ENCODE assay signal across 13 cellular contexts in the genomic region with DNA sequence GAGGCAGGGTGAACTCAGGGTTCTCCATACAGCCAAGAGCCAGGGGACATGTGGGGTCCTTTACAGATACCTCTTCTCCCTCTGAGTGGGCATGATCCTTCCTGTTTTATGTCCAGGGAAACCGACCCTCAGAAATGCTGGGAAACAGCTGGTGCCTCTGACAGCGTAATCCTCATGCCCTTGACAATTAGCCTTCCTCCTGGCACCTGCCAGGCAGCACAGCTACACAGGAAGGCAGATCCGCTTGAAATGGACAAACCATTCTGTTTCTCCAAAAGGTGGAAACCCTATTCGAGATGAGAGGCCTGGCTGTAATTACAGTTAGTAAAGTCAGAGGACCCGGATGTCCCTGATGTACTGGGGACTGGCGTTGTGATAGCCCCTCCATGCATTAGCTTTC. TPM values are rescaled to one million over a fixed set of nuclear protein-coding genes. Genes with fewer than 3 reads are reported as not detected.
DNase-seq lines count a peak whose midpoint lies in the region; ATAC-seq, FAIRE-seq and TF ChIP-seq lines count a peak whose summit lies in the region.
"Had no signal": no experiment of that assay in that cellular context is flagged by ENCODE, and none has a peak within 500 bp of the region (broad histone marks: within the 10 kb centered on the region; RNA-seq: fewer than 3 reads in every experiment).

No MANE protein-coding gene starts in this region.

- H3K27ac ChIP-seq in A549 (peak overlapping the region; percentile 16 to 69; a peak in 4 of 6 replicates), small intestine (ENCODE audit: low read depth in 1 of 2, low read length in 1 of 2) (no peak overlapping the region)

- H3K27me3 ChIP-seq in small intestine (ENCODE audit: control insufficient read depth in 2 of 2, insufficient read depth in 2 of 2, low read length in 2 of 2): no peaks in the 10 kb centered on the region

- DNase-seq in A549 (ENCODE audit: low read depth in 1 of 2, low spot score in 1 of 2) (no peak), D341Med (ENCODE audit: low spot score) (peak; percentile 72), activated B cell treated with CpG ODN at 0.5 μM for 24 hours (no peak), naive B cell (no peak), small intestine (no peak), NCI-H1436 treated with DMSO at 0.1 percent for 48 hours (lab: John Stamatoyannopoulos, UW) (no peak), NAMALWA (ENCODE audit: low spot score) (no peak)
- DNase-seq in T-helper 2 cell treated with Interferon-gamma antibody and Interleukin-4, amounts not matched to agents 5 μg/mL and 100 μg/mL, for 36 hours (ENCODE audit: low spot score): no peak
- DNase-seq: activated CD4-positive, alpha-beta T cell treated with anti-CD3 and anti-CD28 coated beads for 36 hours; amygdala; KG1; T-cell had no signal

- H3K27ac Mint-ChIP-seq in activated B cell treated with CpG ODN at 0.5 μM for 24 hours (peak overlapping the region; percentile 56), naive B cell (peak overlapping the region; percentile 70 to 92 (median 76))
- H3K27ac Mint-ChIP-seq in T-helper 2 cell treated with Interferon-gamma antibody and Interleukin-4, amounts not matched to agents 5 μg/mL and 100 μg/mL, for 36 hours: no peak overlapping the region
- H3K27ac Mint-ChIP-seq: activated CD4-positive, alpha-beta T cell treated with anti-CD3 and anti-CD28 coated beads for 36 hours had no signal

- H3K4me3 ChIP-seq in A549: no peak overlapping the region
- H3K4me3 ChIP-seq in small intestine (ENCODE audit: low read depth in 1 of 2, low read length in 2 of 2): no peak overlapping the region

- no peaks in the 10 kb centered on the region for H3K9me3 Mint-ChIP-seq in activated B cell treated with CpG ODN at 0.5 μM for 24 hours
- H3K9me3 Mint-ChIP-seq in naive B cell: no peaks in the 10 kb centered on the region
- H3K9me3 Mint-ChIP-seq in T-helper 2 cell treated with Interferon-gamma antibody and Interleukin-4, amounts not matched to agents 5 μg/mL and 100 μg/mL, for 36 hours: no peaks in the 10 kb centered on the region
- H3K9me3 Mint-ChIP-seq: T-cell had no signal

- H3K4me1 Mint-ChIP-seq in activated B cell treated with CpG ODN at 0.5 μM for 24 hours (peaks cover 69% of the 10 kb centered on the region), naive B cell (peaks cover 57 to 91% (median 72%) of the 10 kb centered on the region in 3 donors)
- peaks cover 19% of the 10 kb centered on the region for H3K4me1 Mint-ChIP-seq in T-helper 2 cell treated with Interferon-gamma antibody and Interleukin-4, amounts not matched to agents 5 μg/mL and 100 μg/mL, for 36 hours (ENCODE audit: low read depth)

- no peak for ATAC-seq in A549
- ATAC-seq in activated B cell treated with CpG ODN at 0.5 μM for 24 hours (ENCODE audit: low read depth): no peak
- no peak for ATAC-seq in naive B cell (ENCODE audit: low read depth in 2 of 2)
- ATAC-seq: activated CD4-positive, alpha-beta T cell treated with anti-CD3 and anti-CD28 coated beads for 36 hours; T-cell had no signal

- no peaks in the 10 kb centered on the region for H3K36me3 ChIP-seq in small intestine (ENCODE audit: control insufficient read depth in 2 of 2, insufficient read depth in 2 of 2, low read length in 2 of 2)

- 86% methylated on average over 6 of the region's 6 CpGs for WGBS in A549 (ENCODE audit: missing lambda C conversion rate)
- 62 to 67% (median 63%) methylated on average over 6 of the region's 6 CpGs for WGBS in small intestine, 3 donors

- H3K4me3 Mint-ChIP-seq in activated B cell treated with CpG ODN at 0.5 μM for 24 hours: no peak overlapping the region
- peak overlapping the region in 2 of 8 donors; percentile 26 to 36 for H3K4me3 Mint-ChIP-seq in naive B cell
- H3K4me3 Mint-ChIP-seq in T-helper 2 cell treated with Interferon-gamma antibody and Interleukin-4, amounts not matched to agents 5 μg/mL and 100 μg/mL, for 36 hours: no peak overlapping the region
- H3K4me3 Mint-ChIP-seq: activated CD4-positive, alpha-beta T cell treated with anti-CD3 and anti-CD28 coated beads for 36 hours; T-cell had no signal

- no peak overlapping the region for H3K4me2 ChIP-seq in A549

- no peaks in the 10 kb centered on the region for H3K27me3 Mint-ChIP-seq in activated B cell treated with CpG ODN at 0.5 μM for 24 hours
- no peaks in the 10 kb centered on the region for H3K27me3 Mint-ChIP-seq in naive B cell
- no peaks in the 10 kb centered on the region for H3K27me3 Mint-ChIP-seq in T-helper 2 cell treated with Interferon-gamma antibody and Interleukin-4, amounts not matched to agents 5 μg/mL and 100 μg/mL, for 36 hours (ENCODE audit: low read depth)
- H3K27me3 Mint-ChIP-seq: activated CD4-positive, alpha-beta T cell treated with anti-CD3 and anti-CD28 coated beads for 36 hours; T-cell had no signal

- TF ChIP-seq EP300 in A549 (IDR thresholded peaks at IDR 0.05): no peak

- no peak for TF ChIP-seq POLR2A in A549 (IDR thresholded peaks at IDR 0.05; ENCODE audit: low read length)

- no peak for FAIRE-seq in A549 (lab: Jason Lieb, UNC)
- no peak for FAIRE-seq in small intestine (lab: Jason Lieb, UNC)
- FAIRE-seq: H1 had no signal

- CTCF ChIA-PET in A549 (lab: Yijun Ruan, JAX): interaction anchor here (0.8 to 4.5 kb wide), 7 partner anchors 10 to 127 kb away, joined by 3 to 22 read pairs (median 4); a partner anchor contains a TSS
- CTCF ChIA-PET in activated B cell treated with CpG ODN at 0.5 μM for 24 hours (lab: Charles Lee): no interaction called here

- POLR2A ChIA-PET in A549 (lab: Yijun Ruan, JAX): interaction anchor here (2.8 kb wide), 1 partner anchor 71 kb away, joined by 13 read pairs; a partner anchor contains a TSS
- POLR2A ChIA-PET in activated B cell treated with CpG ODN at 0.5 μM for 24 hours (lab: Charles Lee): interaction anchor here (1.2 to 1.3 kb wide), 2 partner anchors 11 to 69 kb away, joined by 3 read pairs; no protein-coding TSS in a partner anchor

- no peaks in the 10 kb centered on the region for H3K9me3 ChIP-seq in A549
- H3K9me3 ChIP-seq in small intestine (ENCODE audit: control insufficient read depth, low read depth): no peaks in the 10 kb centered on the region

- H3K4me1 ChIP-seq in A549 (peaks cover 75% of the 10 kb centered on the region), small intestine (ENCODE audit: control insufficient read depth in 2 of 2, insufficient read depth in 1 of 2, low read depth in 1 of 2, low read length in 1 of 2) (peaks cover 5 to 23% of the 10 kb centered on the region in 2 donors)

- intact Hi-C loops in activated B cell treated with CpG ODN at 0.5 μM for 24 hours (cut with micrococcal nuclease): no loop called here

- TF ChIP-seq RAD21 in A549 (conservative IDR thresholded peaks at IDR 0.05 in 1 of 2, IDR thresholded peaks at IDR 0.05 in 1 of 2): no peak

- H3K36me3 Mint-ChIP-seq in activated B cell treated with CpG ODN at 0.5 μM for 24 hours (ENCODE audit: low read depth): peaks cover 40% of the 10 kb centered on the region
- peaks cover 0 to 12% of the 10 kb centered on the region in 2 donors for H3K36me3 Mint-ChIP-seq in naive B cell
- H3K36me3 Mint-ChIP-seq in T-helper 2 cell treated with Interferon-gamma antibody and Interleukin-4, amounts not matched to agents 5 μg/mL and 100 μg/mL, for 36 hours (ENCODE audit: low read depth): no peaks in the 10 kb centered on the region

- TF ChIP-seq CTCF in A549 (IDR thresholded peaks at IDR 0.05): no peak
- TF ChIP-seq CTCF in activated B cell treated with CpG ODN at 0.5 μM for 24 hours (IDR thresholded peaks at IDR 0.05): no peak

TF ChIP-seq in A549, 52 proteins besides CTCF, POLR2A, EP300 and RAD21 (continues in another document):
- TF ChIP-seq, protein P1, sequence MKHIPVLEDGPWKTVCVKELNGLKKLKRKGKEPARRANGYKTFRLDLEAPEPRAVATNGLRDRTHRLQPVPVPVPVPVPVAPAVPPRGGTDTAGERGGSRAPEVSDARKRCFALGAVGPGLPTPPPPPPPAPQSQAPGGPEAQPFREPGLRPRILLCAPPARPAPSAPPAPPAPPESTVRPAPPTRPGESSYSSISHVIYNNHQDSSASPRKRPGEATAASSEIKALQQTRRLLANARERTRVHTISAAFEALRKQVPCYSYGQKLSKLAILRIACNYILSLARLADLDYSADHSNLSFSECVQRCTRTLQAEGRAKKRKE (CRISPR knock-in tag; IDR thresholded peaks at IDR 0.05; ENCODE audit: low read depth): no peak
- TF ChIP-seq CBX8 (IDR thresholded peaks at IDR 0.05) (no peak), ESRRA (IDR thresholded peaks at IDR 0.05; ENCODE audit: borderline replicate concordance, low read length) (no peak), ZNF302 (CRISPR knock-in tag; IDR thresholded peaks at IDR 0.05) (no peak), POLR2AphosphoS2 (conservative IDR thresholded peaks at IDR 0.05; ENCODE audit: low read length) (no peak), HOXB13 (CRISPR knock-in tag; IDR thresholded peaks at IDR 0.05; ENCODE audit: low read depth) (no peak), RFX5 (IDR thresholded peaks at IDR 0.05) (no peak), MYC (IDR thresholded peaks at IDR 0.05; ENCODE audit: borderline replicate concordance, low read length) (no peak), HOXB5 (CRISPR knock-in tag; IDR thresholded peaks at IDR 0.05) (no peak), CBX2 (IDR thresholded peaks at IDR 0.05; ENCODE audit: borderline replicate concordance, low read depth) (no peak), HEYL (CRISPR knock-in tag; IDR thresholded peaks at IDR 0.05) (no peak), ZFP36 (IDR thresholded peaks at IDR 0.05; ENCODE audit: borderline replicate concordance, partially characterized antibody) (no peak), NFE2L2 (conservative IDR thresholded peaks at IDR 0.05; ENCODE audit: low read length) (no peak), RCOR1 (IDR thresholded peaks at IDR 0.05; ENCODE audit: low read depth, low read length) (no peak), ZC3H11A (IDR thresholded peaks at IDR 0.05) (no peak)
- TF ChIP-seq, protein P2, sequence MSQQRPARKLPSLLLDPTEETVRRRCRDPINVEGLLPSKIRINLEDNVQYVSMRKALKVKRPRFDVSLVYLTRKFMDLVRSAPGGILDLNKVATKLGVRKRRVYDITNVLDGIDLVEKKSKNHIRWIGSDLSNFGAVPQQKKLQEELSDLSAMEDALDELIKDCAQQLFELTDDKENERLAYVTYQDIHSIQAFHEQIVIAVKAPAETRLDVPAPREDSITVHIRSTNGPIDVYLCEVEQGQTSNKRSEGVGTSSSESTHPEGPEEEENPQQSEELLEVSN (IDR thresholded peaks at IDR 0.05; ENCODE audit: borderline replicate concordance, low read depth): no peak

RNA-seq across cellular contexts. Expression of a gene that starts 7.2 kb away (rescaled TPM):
- polyA plus RNA-seq in A549 (2011; rRNA removed) (176 and 208 TPM in 2 replicates), A549 (2017; fragmentation: RNase III; extraction: RNeasy Plus Mini Kit Qiagen cat#74134 plus additional on column Dnase treatment) (289 to 322 TPM (median 304 TPM) in 3 replicates), naive B cell (ENCODE audit: low read depth in 6 of 6) (10 to 100 TPM; 53.2 to 86.1 (median 64.4) TPM), small intestine (100 to 1,000 TPM in 1 of 3 donors, 10 to 100 TPM in 2; 58.1 to 127 (median 64.2) TPM)
- 184 and 254 TPM in 2 replicates for polyA plus RNA-seq in A549 (2012; cell fraction: cytosol; rRNA removed)
- 131 and 150 TPM in 2 replicates for polyA plus RNA-seq in A549 (2012; cell fraction: nucleus; rRNA removed)
- polyA minus RNA-seq in A549 (2011; rRNA and poly(A)+ RNA removed): 418 and 510 TPM in 2 replicates
- total RNA-seq in activated B cell treated with CpG ODN at 0.5 μM for 24 hours: 69.6 and 72.5 TPM in 2 replicates

Comparison
In these comparisons a context has a peak if more than half of its experiments do, and no peak if none do; other contexts are left out.
1. H3K27ac ChIP-seq: peak in A549 (2 of 2); none in small intestine (0 of 2).